In the genomic region with DNA sequence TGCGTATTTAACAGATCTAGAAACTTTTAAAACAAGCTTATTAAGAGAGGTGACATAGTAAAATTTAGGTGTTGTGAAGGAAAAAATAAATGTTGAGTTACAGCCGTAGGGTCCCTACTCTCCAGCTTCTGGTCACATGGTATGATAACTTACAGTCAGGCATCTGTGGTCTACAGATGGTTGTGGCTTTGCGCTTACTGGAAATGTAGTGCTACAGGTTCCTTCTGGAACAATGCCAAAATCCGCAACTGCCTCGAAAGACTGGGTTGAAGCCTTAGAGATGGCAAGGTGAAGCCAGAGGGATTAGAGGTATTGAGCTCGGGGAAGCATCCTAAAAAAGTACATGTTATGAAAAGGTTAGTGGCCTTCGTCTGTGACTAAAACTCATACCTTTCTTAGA, we compare ENCODE assay signal across 1 cellular context.
TF ChIP-seq lines count a peak whose summit lies in the region.

No MANE protein-coding gene starts in this region.

TF ChIP-seq in GM23338, 12 proteins besides CTCF, POLR2A, EP300 and RAD21 (continued from another document):
- TF ChIP-seq, protein P1, sequence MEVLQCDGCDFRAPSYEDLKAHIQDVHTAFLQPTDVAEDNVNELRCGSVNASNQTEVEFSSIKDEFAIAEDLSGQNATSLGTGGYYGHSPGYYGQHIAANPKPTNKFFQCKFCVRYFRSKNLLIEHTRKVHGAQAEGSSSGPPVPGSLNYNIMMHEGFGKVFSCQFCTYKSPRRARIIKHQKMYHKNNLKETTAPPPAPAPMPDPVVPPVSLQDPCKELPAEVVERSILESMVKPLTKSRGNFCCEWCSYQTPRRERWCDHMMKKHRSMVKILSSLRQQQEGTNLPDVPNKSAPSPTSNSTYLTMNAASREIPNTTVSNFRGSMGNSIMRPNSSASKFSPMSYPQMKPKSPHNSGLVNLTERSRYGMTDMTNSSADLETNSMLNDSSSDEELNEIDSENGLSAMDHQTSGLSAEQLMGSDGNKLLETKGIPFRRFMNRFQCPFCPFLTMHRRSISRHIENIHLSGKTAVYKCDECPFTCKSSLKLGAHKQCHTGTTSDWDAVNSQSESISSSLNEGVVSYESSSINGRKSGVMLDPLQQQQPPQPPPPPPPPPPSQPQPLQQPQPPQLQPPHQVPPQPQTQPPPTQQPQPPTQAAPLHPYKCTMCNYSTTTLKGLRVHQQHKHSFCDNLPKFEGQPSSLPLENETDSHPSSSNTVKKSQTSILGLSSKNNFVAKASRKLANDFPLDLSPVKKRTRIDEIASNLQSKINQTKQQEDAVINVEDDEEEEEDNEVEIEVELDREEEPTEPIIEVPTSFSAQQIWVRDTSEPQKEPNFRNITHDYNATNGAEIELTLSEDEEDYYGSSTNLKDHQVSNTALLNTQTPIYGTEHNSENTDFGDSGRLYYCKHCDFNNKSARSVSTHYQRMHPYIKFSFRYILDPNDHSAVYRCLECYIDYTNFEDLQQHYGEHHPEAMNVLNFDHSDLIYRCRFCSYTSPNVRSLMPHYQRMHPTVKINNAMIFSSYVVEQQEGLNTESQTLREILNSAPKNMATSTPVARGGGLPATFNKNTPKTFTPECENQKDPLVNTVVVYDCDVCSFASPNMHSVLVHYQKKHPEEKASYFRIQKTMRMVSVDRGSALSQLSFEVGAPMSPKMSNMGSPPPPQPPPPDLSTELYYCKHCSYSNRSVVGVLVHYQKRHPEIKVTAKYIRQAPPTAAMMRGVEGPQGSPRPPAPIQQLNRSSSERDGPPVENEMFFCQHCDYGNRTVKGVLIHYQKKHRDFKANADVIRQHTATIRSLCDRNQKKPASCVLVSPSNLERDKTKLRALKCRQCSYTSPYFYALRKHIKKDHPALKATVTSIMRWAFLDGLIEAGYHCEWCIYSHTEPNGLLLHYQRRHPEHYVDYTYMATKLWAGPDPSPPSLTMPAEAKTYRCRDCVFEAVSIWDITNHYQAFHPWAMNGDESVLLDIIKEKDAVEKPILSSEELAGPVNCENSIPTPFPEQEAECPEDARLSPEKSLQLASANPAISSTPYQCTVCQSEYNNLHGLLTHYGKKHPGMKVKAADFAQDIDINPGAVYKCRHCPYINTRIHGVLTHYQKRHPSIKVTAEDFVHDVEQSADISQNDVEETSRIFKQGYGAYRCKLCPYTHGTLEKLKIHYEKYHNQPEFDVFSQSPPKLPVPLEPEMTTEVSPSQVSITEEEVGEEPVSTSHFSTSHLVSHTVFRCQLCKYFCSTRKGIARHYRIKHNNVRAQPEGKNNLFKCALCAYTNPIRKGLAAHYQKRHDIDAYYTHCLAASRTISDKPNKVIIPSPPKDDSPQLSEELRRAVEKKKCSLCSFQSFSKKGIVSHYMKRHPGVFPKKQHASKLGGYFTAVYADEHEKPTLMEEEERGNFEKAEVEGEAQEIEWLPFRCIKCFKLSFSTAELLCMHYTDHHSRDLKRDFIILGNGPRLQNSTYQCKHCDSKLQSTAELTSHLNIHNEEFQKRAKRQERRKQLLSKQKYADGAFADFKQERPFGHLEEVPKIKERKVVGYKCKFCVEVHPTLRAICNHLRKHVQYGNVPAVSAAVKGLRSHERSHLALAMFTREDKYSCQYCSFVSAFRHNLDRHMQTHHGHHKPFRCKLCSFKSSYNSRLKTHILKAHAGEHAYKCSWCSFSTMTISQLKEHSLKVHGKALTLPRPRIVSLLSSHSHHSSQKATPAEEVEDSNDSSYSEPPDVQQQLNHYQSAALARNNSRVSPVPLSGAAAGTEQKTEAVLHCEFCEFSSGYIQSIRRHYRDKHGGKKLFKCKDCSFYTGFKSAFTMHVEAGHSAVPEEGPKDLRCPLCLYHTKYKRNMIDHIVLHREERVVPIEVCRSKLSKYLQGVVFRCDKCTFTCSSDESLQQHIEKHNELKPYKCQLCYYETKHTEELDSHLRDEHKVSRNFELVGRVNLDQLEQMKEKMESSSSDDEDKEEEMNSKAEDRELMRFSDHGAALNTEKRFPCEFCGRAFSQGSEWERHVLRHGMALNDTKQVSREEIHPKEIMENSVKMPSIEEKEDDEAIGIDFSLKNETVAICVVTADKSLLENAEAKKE (CRISPR knock-in tag; IDR thresholded peaks at IDR 0.05), result no peak
- TF ChIP-seq CREB1 (CRISPR knock-in tag; IDR thresholded peaks at IDR 0.05; ENCODE audit: low read depth) (no peak), STAT1 (IDR thresholded peaks at IDR 0.05; ENCODE audit: unreplicated experiment) (no peak), ZNF331 (CRISPR knock-in tag; IDR thresholded peaks at IDR 0.05; ENCODE audit: low read depth) (no peak), POLR2AphosphoS5 (IDR thresholded peaks at IDR 0.05; ENCODE audit: low read depth) (no peak), JUNB (IDR thresholded peaks at IDR 0.05; ENCODE audit: unreplicated experiment) (no peak), NANOG (IDR thresholded peaks at IDR 0.05; ENCODE audit: borderline replicate concordance) (no peak), ZNF114 (CRISPR knock-in tag; IDR thresholded peaks at IDR 0.05) (no peak), ETS1 (IDR thresholded peaks at IDR 0.05) (no peak), EZH2phosphoT487 (IDR thresholded peaks at IDR 0.05; ENCODE audit: unreplicated experiment) (no peak)
TF ChIP-seq in GM23338: peak in this region for 0.
